ENCODE assay signal across 11 cellular contexts in the genomic region with DNA sequence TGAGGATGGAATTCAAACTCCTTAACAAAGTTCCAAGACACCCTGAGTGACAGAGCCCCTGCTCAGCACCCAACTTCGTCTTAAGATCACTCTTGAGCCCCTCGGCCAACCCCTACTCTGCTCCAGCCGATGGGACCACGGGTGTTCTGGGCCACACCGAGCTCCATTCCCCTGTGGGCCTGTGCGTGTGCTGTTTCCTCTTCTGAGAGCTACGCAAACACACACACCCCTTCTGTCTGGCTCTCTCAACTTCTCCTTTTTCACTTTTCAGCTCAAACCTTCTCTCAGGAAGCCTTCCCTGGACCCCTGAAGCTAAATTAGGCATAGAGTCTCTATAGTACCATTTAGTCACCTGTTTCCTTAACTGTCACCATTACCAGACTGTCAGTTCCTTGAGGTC. TPM values are rescaled to one million over a fixed set of nuclear protein-coding genes. Genes with fewer than 3 reads are reported as not detected.
DNase-seq lines count a peak whose midpoint lies in the region; ATAC-seq and TF ChIP-seq lines count a peak whose summit lies in the region.
"Had no signal": no experiment of that assay in that cellular context is flagged by ENCODE, and none has a peak within 500 bp of the region (broad histone marks: within the 10 kb centered on the region; RNA-seq: fewer than 3 reads in every experiment).

No MANE protein-coding gene starts in this region.

- H3K27ac ChIP-seq in CD8-positive, alpha-beta memory T cell (ENCODE audit: low read depth, low read length) = no peak overlapping the region
- peak overlapping the region; percentile 77 to 85 (median 78) for H3K27ac ChIP-seq in sigmoid colon

- H3K4me3 Mint-ChIP-seq in CD8-positive, alpha-beta memory T cell = no peak overlapping the region
- H3K4me3 Mint-ChIP-seq in activated CD4-positive, alpha-beta memory T cell treated with anti-CD3 and anti-CD28 coated beads for 36 hours = no peak overlapping the region
- H3K4me3 Mint-ChIP-seq: activated naive CD8-positive, alpha-beta T cell treated with anti-CD3 and anti-CD28 coated beads, Interleukin-2, amount 50 U/mL, for 24 hours had no signal

- no peak overlapping the region for H3K4me3 ChIP-seq in CD8-positive, alpha-beta memory T cell (ENCODE audit: low read length)
- no peak overlapping the region for H3K4me3 ChIP-seq in sigmoid colon

- H3K36me3 Mint-ChIP-seq in CD8-positive, alpha-beta memory T cell = no peaks in the 10 kb centered on the region
- H3K36me3 Mint-ChIP-seq in activated CD4-positive, alpha-beta memory T cell treated with anti-CD3 and anti-CD28 coated beads for 36 hours = no peaks in the 10 kb centered on the region

- peak overlapping the region in 5 of 8 donors; percentile 15 to 80 (median 64) for H3K27ac Mint-ChIP-seq in CD8-positive, alpha-beta memory T cell
- H3K27ac Mint-ChIP-seq in activated CD4-positive, alpha-beta memory T cell treated with anti-CD3 and anti-CD28 coated beads for 36 hours = no peak overlapping the region
- H3K27ac Mint-ChIP-seq: activated naive CD8-positive, alpha-beta T cell treated with anti-CD3 and anti-CD28 coated beads, Interleukin-2, amount 50 U/mL, for 24 hours had no signal

- H3K27me3 Mint-ChIP-seq in CD8-positive, alpha-beta memory T cell = peaks cover 0 to 4% of the 10 kb centered on the region in 2 donors
- no peaks in the 10 kb centered on the region for H3K27me3 Mint-ChIP-seq in activated CD4-positive, alpha-beta memory T cell treated with anti-CD3 and anti-CD28 coated beads for 36 hours
- H3K27me3 Mint-ChIP-seq: activated naive CD8-positive, alpha-beta T cell treated with anti-CD3 and anti-CD28 coated beads, Interleukin-2, amount 50 U/mL, for 24 hours had no signal

- 60 to 82% methylated on average over 7 of the region's 7 CpGs for WGBS in sigmoid colon, 2 donors

- TF ChIP-seq CTCF in sigmoid colon (IDR thresholded peaks at IDR 0.05) = no peak

- no peaks in the 10 kb centered on the region for H3K9me3 Mint-ChIP-seq in CD8-positive, alpha-beta memory T cell
- H3K9me3 Mint-ChIP-seq in activated CD4-positive, alpha-beta memory T cell treated with anti-CD3 and anti-CD28 coated beads for 36 hours = no peaks in the 10 kb centered on the region
- H3K9me3 Mint-ChIP-seq: activated naive CD8-positive, alpha-beta T cell treated with anti-CD3 and anti-CD28 coated beads, Interleukin-2, amount 50 U/mL, for 24 hours had no signal

- ATAC-seq in Right ventricle myocardium superior (ENCODE audit: poor library complexity) = peak; percentile 25
- ATAC-seq: activated naive CD8-positive, alpha-beta T cell treated with anti-CD3 and anti-CD28 coated beads, Interleukin-2, amount 50 U/mL, for 24 hours had no signal

- H3K9me3 ChIP-seq in CD8-positive, alpha-beta memory T cell (ENCODE audit: low read length) = no peaks in the 10 kb centered on the region
- no peaks in the 10 kb centered on the region for H3K9me3 ChIP-seq in sigmoid colon

- H3K4me1 ChIP-seq in CD8-positive, alpha-beta memory T cell (ENCODE audit: insufficient read depth, low read length) = no peaks in the 10 kb centered on the region
- H3K4me1 ChIP-seq in sigmoid colon = peaks cover 0 to 66% (median 48%) of the 10 kb centered on the region in 4 donors

- no peak for TF ChIP-seq POLR2A in sigmoid colon (IDR thresholded peaks at IDR 0.05)

- CTCF ChIA-PET in CD8-positive, alpha-beta memory T cell (lab: Charles Lee) = interaction anchor here (1.0 to 10.4 kb wide), 9 partner anchors 66 to 364 kb away, joined by 3 to 180 read pairs (median 35); no protein-coding TSS in a partner anchor
- CTCF ChIA-PET in activated CD4-positive, alpha-beta memory T cell treated with anti-CD3 and anti-CD28 coated beads for 36 hours (lab: Charles Lee) = interaction anchor here (0.8 to 9.6 kb wide), 5 partner anchors 11 to 362 kb away, joined by 3 to 228 read pairs (median 95); no protein-coding TSS in a partner anchor

- POLR2A ChIA-PET in CD8-positive, alpha-beta memory T cell (lab: Charles Lee) = no interaction called here
- POLR2A ChIA-PET in activated CD4-positive, alpha-beta memory T cell treated with anti-CD3 and anti-CD28 coated beads for 36 hours (lab: Charles Lee) = interaction anchor here (0.6 kb wide), 1 partner anchor 1318 kb away, joined by 4 read pairs; no protein-coding TSS in a partner anchor

- H3K27me3 ChIP-seq in CD8-positive, alpha-beta memory T cell (ENCODE audit: insufficient read depth, low read length, poor library complexity, severe bottlenecking) = no peaks in the 10 kb centered on the region
- no peaks in the 10 kb centered on the region for H3K27me3 ChIP-seq in sigmoid colon

- no peak for DNase-seq in CD8-positive, alpha-beta memory T cell
- DNase-seq in OCI-M1 (lab: John Stamatoyannopoulos, UW) (peak; percentile 89), Right ventricle myocardium superior (peak; percentile 62), sigmoid colon (peak; percentile 75), NCI-H446 treated with DMSO at 0.1 percent for 48 hours (lab: John Stamatoyannopoulos, UW) (no peak), NCI-H2081 (lab: John Stamatoyannopoulos, UW) (no peak)
- DNase-seq in activated CD4-positive, alpha-beta memory T cell treated with anti-CD3 and anti-CD28 coated beads for 36 hours = no peak
- DNase-seq in activated CD8-positive, alpha-beta memory T cell treated with anti-CD3 and anti-CD28 coated beads, Interleukin-2, amount 50 U/mL, for 48 hours = no peak
- DNase-seq: activated naive CD8-positive, alpha-beta T cell treated with anti-CD3 and anti-CD28 coated beads, Interleukin-2, amount 50 U/mL, for 24 hours; DMS53; WERI-Rb-1 had no signal

- H3K36me3 ChIP-seq in CD8-positive, alpha-beta memory T cell (ENCODE audit: insufficient read depth, low read length) = no peaks in the 10 kb centered on the region
- H3K36me3 ChIP-seq in sigmoid colon = peaks cover 0 to 23% (median 11%) of the 10 kb centered on the region in 4 donors
- H3K36me3 ChIP-seq: WERI-Rb-1 had no signal

- TF ChIP-seq EP300 in sigmoid colon (IDR thresholded peaks at IDR 0.05) = no peak

- peaks cover 0 to 6% (median 4%) of the 10 kb centered on the region in 3 donors for H3K4me1 Mint-ChIP-seq in CD8-positive, alpha-beta memory T cell
- H3K4me1 Mint-ChIP-seq in activated CD4-positive, alpha-beta memory T cell treated with anti-CD3 and anti-CD28 coated beads for 36 hours (ENCODE audit: low read depth) = no peaks in the 10 kb centered on the region

- intact Hi-C loops in Right ventricle myocardium superior (cut with DNase I) (loop anchor here (5.0 kb wide), 1 partner anchor 76 kb away; no protein-coding TSS in a partner anchor), sigmoid colon (cut with DNase I) (loop anchor here (1.0 to 5.0 kb wide), 4 partner anchors 61 to 199 kb away; a partner anchor contains a TSS)
- intact Hi-C loops in activated CD4-positive, alpha-beta memory T cell treated with anti-CD3 and anti-CD28 coated beads for 36 hours (cut with micrococcal nuclease) = no loop called here

RNA-seq across cellular contexts. Expression of a gene that starts 37.5 kb away (rescaled TPM):
- total RNA-seq in CD8-positive, alpha-beta memory T cell = not detected
- polyA plus RNA-seq in CD8-positive, alpha-beta memory T cell = not detected
- total RNA-seq in Right ventricle myocardium superior = 29.8 TPM
- 100 to 1,000 TPM; 126 to 960 (median 409) TPM for total RNA-seq in sigmoid colon
- 100 to 1,000 TPM in 2 of 3 donors, 10 to 100 TPM in 1; 28.0 to 208 (median 201) TPM for polyA plus RNA-seq in sigmoid colon
- not detected for total RNA-seq in activated CD4-positive, alpha-beta memory T cell treated with anti-CD3 and anti-CD28 coated beads for 36 hours

Comparison
In these comparisons a context has a peak if more than half of its experiments do, and no peak if none do; other contexts are left out.
1. DNase-seq: peak in OCI-M1 (single experiment), Right ventricle myocardium superior (single experiment) and sigmoid colon (single experiment); none in CD8-positive, alpha-beta memory T cell (0 of 5), NCI-H446 treated with DMSO at 0.1 percent for 48 hours (single experiment), activated CD4-positive, alpha-beta memory T cell treated with anti-CD3 and anti-CD28 coated beads for 36 hours (single experiment), NCI-H2081 (0 of 2) and activated CD8-positive, alpha-beta memory T cell treated with anti-CD3 and anti-CD28 coated beads, Interleukin-2, amount 50 U/mL, for 48 hours (single experiment).
2. RNA of a gene that starts 37.5 kb away (total RNA-seq): 126 to 960 TPM in sigmoid colon and 29.8 TPM in Right ventricle myocardium superior (single experiment); not detected in CD8-positive, alpha-beta memory T cell and not detected in activated CD4-positive, alpha-beta memory T cell treated with anti-CD3 and anti-CD28 coated beads for 36 hours; every median in the first group is over 10 times any median in the second.